In the genomic region with DNA sequence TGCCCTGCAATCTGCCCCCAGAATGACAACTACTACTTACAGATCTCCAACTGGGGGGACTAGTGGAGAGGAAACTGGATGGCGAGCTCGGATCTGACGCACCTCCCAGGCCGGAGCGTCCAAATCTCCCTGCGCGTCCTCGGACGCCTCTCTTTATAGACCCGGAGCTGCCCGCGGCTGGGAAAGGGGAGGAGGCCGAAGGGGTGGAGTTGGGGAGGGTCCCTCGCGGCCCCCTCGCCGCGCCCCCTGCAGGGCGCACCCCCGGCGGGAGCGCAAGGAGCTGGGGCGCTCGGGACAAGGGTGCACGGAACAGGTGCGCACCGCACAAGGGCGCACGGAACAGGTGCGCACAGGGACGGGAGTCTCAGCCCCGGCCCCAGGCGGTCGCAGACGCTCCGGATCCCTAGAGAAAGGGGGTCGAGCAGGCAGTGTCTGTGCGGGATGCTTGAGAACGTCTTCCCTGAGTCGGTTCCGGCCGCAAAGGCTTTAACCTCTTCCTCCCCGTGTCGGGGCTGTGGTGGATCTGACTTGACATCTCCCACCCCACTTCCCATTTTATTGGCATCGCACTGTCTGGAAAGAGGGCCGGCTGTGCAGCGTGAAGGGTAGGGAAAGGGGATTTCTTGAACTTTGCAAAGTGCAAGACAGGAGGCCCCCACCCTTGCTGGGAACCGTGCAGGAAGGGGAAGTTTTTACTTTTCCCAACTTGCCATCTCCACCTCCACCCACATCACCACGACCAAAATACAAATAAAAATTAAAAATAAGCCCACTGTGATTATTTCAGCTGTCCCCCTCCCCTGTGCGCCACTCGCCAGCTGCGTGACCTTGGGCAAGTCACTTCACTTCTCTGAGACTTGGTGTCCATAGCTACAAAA, we compare ENCODE assay signal across 1 cellular context.
TF ChIP-seq lines count a peak whose summit lies in the region.

A gene (minus strand): TSS at position 128 of the 878 bp plus-strand sequence. CDS start 18,776 bp downstream, outside the sequence.

TF ChIP-seq in HepG2, 621 proteins besides CTCF, POLR2A, EP300 and RAD21 (continued from another document and continues in another):
- no peak for TF ChIP-seq HNF4A (CRISPR knock-in tag; IDR thresholded peaks at IDR 0.05)
- TF ChIP-seq, protein P1, sequence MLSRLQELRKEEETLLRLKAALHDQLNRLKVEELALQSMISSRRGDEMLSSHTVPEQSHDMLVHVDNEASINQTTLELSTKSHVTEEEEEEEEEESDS (CRISPR knock-in tag; IDR thresholded peaks at IDR 0.05; ENCODE audit: borderline replicate concordance): no peak
- 0 out of 2 replicates have a peak, but pooled peaks have one; percentile 40 for TF ChIP-seq EZH2 (conservative IDR thresholded peaks at IDR 0.05; ENCODE audit: low read depth, low read length)
- TF ChIP-seq, protein P2, sequence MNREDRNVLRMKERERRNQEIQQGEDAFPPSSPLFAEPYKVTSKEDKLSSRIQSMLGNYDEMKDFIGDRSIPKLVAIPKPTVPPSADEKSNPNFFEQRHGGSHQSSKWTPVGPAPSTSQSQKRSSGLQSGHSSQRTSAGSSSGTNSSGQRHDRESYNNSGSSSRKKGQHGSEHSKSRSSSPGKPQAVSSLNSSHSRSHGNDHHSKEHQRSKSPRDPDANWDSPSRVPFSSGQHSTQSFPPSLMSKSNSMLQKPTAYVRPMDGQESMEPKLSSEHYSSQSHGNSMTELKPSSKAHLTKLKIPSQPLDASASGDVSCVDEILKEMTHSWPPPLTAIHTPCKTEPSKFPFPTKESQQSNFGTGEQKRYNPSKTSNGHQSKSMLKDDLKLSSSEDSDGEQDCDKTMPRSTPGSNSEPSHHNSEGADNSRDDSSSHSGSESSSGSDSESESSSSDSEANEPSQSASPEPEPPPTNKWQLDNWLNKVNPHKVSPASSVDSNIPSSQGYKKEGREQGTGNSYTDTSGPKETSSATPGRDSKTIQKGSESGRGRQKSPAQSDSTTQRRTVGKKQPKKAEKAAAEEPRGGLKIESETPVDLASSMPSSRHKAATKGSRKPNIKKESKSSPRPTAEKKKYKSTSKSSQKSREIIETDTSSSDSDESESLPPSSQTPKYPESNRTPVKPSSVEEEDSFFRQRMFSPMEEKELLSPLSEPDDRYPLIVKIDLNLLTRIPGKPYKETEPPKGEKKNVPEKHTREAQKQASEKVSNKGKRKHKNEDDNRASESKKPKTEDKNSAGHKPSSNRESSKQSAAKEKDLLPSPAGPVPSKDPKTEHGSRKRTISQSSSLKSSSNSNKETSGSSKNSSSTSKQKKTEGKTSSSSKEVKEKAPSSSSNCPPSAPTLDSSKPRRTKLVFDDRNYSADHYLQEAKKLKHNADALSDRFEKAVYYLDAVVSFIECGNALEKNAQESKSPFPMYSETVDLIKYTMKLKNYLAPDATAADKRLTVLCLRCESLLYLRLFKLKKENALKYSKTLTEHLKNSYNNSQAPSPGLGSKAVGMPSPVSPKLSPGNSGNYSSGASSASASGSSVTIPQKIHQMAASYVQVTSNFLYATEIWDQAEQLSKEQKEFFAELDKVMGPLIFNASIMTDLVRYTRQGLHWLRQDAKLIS (CRISPR knock-in tag; IDR thresholded peaks at IDR 0.05): no peak
- TF ChIP-seq ZNF143 (CRISPR knock-in tag; IDR thresholded peaks at IDR 0.05): no peak
- TF ChIP-seq JDP2 (CRISPR knock-in tag; IDR thresholded peaks at IDR 0.05; ENCODE audit: borderline replicate concordance): no peak
- TF ChIP-seq RFXAP (CRISPR knock-in tag; IDR thresholded peaks at IDR 0.05; ENCODE audit: borderline replicate concordance): no peak
- no peak for TF ChIP-seq RELA (CRISPR knock-in tag; IDR thresholded peaks at IDR 0.05)
- no peak for TF ChIP-seq REPIN1 (CRISPR knock-in tag; IDR thresholded peaks at IDR 0.05; ENCODE audit: borderline replicate concordance, low read depth)
- TF ChIP-seq ELF4 (CRISPR knock-in tag; IDR thresholded peaks at IDR 0.05; ENCODE audit: borderline replicate concordance): no peak
- TF ChIP-seq, protein P3, sequence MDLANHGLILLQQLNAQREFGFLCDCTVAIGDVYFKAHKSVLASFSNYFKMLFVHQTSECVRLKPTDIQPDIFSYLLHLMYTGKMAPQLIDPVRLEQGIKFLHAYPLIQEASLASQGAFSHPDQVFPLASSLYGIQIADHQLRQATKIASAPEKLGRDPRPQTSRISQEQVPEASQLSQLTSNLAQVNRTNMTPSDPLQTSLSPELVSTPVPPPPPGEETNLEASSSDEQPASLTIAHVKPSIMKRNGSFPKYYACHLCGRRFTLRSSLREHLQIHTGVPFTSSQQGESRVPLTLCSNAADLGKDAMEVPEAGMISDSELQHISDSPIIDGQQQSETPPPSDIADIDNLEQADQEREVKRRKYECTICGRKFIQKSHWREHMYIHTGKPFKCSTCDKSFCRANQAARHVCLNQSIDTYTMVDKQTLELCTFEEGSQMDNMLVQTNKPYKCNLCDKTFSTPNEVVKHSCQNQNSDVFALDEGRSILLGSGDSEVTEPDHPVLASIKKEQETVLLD (CRISPR knock-in tag; IDR thresholded peaks at IDR 0.05; ENCODE audit: low read depth): no peak
- TF ChIP-seq, protein P4, sequence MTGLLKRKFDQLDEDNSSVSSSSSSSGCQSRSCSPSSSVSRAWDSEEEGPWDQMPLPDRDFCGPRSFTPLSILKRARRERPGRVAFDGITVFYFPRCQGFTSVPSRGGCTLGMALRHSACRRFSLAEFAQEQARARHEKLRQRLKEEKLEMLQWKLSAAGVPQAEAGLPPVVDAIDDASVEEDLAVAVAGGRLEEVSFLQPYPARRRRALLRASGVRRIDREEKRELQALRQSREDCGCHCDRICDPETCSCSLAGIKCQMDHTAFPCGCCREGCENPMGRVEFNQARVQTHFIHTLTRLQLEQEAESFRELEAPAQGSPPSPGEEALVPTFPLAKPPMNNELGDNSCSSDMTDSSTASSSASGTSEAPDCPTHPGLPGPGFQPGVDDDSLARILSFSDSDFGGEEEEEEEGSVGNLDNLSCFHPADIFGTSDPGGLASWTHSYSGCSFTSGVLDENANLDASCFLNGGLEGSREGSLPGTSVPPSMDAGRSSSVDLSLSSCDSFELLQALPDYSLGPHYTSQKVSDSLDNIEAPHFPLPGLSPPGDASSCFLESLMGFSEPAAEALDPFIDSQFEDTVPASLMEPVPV (CRISPR knock-in tag; IDR thresholded peaks at IDR 0.05): no peak
- TF ChIP-seq, protein P5, sequence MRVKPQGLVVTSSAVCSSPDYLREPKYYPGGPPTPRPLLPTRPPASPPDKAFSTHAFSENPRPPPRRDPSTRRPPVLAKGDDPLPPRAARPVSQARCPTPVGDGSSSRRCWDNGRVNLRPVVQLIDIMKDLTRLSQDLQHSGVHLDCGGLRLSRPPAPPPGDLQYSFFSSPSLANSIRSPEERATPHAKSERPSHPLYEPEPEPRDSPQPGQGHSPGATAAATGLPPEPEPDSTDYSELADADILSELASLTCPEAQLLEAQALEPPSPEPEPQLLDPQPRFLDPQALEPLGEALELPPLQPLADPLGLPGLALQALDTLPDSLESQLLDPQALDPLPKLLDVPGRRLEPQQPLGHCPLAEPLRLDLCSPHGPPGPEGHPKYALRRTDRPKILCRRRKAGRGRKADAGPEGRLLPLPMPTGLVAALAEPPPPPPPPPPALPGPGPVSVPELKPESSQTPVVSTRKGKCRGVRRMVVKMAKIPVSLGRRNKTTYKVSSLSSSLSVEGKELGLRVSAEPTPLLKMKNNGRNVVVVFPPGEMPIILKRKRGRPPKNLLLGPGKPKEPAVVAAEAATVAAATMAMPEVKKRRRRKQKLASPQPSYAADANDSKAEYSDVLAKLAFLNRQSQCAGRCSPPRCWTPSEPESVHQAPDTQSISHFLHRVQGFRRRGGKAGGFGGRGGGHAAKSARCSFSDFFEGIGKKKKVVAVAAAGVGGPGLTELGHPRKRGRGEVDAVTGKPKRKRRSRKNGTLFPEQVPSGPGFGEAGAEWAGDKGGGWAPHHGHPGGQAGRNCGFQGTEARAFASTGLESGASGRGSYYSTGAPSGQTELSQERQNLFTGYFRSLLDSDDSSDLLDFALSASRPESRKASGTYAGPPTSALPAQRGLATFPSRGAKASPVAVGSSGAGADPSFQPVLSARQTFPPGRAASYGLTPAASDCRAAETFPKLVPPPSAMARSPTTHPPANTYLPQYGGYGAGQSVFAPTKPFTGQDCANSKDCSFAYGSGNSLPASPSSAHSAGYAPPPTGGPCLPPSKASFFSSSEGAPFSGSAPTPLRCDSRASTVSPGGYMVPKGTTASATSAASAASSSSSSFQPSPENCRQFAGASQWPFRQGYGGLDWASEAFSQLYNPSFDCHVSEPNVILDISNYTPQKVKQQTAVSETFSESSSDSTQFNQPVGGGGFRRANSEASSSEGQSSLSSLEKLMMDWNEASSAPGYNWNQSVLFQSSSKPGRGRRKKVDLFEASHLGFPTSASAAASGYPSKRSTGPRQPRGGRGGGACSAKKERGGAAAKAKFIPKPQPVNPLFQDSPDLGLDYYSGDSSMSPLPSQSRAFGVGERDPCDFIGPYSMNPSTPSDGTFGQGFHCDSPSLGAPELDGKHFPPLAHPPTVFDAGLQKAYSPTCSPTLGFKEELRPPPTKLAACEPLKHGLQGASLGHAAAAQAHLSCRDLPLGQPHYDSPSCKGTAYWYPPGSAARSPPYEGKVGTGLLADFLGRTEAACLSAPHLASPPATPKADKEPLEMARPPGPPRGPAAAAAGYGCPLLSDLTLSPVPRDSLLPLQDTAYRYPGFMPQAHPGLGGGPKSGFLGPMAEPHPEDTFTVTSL (CRISPR knock-in tag; IDR thresholded peaks at IDR 0.05; ENCODE audit: borderline replicate concordance): no peak
- TF ChIP-seq, protein P6, sequence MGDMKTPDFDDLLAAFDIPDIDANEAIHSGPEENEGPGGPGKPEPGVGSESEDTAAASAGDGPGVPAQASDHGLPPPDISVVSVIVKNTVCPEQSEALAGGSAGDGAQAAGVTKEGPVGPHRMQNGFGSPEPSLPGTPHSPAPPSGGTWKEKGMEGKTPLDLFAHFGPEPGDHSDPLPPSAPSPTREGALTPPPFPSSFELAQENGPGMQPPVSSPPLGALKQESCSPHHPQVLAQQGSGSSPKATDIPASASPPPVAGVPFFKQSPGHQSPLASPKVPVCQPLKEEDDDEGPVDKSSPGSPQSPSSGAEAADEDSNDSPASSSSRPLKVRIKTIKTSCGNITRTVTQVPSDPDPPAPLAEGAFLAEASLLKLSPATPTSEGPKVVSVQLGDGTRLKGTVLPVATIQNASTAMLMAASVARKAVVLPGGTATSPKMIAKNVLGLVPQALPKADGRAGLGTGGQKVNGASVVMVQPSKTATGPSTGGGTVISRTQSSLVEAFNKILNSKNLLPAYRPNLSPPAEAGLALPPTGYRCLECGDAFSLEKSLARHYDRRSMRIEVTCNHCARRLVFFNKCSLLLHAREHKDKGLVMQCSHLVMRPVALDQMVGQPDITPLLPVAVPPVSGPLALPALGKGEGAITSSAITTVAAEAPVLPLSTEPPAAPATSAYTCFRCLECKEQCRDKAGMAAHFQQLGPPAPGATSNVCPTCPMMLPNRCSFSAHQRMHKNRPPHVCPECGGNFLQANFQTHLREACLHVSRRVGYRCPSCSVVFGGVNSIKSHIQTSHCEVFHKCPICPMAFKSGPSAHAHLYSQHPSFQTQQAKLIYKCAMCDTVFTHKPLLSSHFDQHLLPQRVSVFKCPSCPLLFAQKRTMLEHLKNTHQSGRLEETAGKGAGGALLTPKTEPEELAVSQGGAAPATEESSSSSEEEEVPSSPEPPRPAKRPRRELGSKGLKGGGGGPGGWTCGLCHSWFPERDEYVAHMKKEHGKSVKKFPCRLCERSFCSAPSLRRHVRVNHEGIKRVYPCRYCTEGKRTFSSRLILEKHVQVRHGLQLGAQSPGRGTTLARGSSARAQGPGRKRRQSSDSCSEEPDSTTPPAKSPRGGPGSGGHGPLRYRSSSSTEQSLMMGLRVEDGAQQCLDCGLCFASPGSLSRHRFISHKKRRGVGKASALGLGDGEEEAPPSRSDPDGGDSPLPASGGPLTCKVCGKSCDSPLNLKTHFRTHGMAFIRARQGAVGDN (CRISPR knock-in tag; IDR thresholded peaks at IDR 0.05): 0 out of 2 replicates have a peak, but pooled peaks have one; percentile 10
- TF ChIP-seq ETV5 (CRISPR knock-in tag; IDR thresholded peaks at IDR 0.05; ENCODE audit: borderline replicate concordance): no peak
- no peak for TF ChIP-seq SIX1 (CRISPR knock-in tag; IDR thresholded peaks at IDR 0.05; ENCODE audit: borderline replicate concordance)
- no peak for TF ChIP-seq HDAC1 (CRISPR knock-in tag; IDR thresholded peaks at IDR 0.05)
- no peak for TF ChIP-seq NPAS2 (CRISPR knock-in tag; IDR thresholded peaks at IDR 0.05; ENCODE audit: borderline replicate concordance)
- no peak for TF ChIP-seq ZNF883 (CRISPR knock-in tag; IDR thresholded peaks at IDR 0.05; ENCODE audit: not compliant biosample characterization)
- TF ChIP-seq ZNF839 (CRISPR knock-in tag; IDR thresholded peaks at IDR 0.05; ENCODE audit: borderline replicate concordance): no peak
- no peak for TF ChIP-seq GTF2F1 (IDR thresholded peaks at IDR 0.05; ENCODE audit: low read length)
- TF ChIP-seq, protein P7, sequence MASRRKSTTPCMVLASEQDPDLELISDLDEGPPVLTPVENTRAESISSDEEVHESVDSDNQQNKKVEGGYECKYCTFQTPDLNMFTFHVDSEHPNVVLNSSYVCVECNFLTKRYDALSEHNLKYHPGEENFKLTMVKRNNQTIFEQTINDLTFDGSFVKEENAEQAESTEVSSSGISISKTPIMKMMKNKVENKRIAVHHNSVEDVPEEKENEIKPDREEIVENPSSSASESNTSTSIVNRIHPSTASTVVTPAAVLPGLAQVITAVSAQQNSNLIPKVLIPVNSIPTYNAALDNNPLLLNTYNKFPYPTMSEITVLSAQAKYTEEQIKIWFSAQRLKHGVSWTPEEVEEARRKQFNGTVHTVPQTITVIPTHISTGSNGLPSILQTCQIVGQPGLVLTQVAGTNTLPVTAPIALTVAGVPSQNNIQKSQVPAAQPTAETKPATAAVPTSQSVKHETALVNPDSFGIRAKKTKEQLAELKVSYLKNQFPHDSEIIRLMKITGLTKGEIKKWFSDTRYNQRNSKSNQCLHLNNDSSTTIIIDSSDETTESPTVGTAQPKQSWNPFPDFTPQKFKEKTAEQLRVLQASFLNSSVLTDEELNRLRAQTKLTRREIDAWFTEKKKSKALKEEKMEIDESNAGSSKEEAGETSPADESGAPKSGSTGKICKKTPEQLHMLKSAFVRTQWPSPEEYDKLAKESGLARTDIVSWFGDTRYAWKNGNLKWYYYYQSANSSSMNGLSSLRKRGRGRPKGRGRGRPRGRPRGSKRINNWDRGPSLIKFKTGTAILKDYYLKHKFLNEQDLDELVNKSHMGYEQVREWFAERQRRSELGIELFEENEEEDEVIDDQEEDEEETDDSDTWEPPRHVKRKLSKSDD (CRISPR knock-in tag; IDR thresholded peaks at IDR 0.05; ENCODE audit: low read depth): no peak
- TF ChIP-seq RCOR2 (CRISPR knock-in tag; IDR thresholded peaks at IDR 0.05): no peak
- TF ChIP-seq, protein P8, sequence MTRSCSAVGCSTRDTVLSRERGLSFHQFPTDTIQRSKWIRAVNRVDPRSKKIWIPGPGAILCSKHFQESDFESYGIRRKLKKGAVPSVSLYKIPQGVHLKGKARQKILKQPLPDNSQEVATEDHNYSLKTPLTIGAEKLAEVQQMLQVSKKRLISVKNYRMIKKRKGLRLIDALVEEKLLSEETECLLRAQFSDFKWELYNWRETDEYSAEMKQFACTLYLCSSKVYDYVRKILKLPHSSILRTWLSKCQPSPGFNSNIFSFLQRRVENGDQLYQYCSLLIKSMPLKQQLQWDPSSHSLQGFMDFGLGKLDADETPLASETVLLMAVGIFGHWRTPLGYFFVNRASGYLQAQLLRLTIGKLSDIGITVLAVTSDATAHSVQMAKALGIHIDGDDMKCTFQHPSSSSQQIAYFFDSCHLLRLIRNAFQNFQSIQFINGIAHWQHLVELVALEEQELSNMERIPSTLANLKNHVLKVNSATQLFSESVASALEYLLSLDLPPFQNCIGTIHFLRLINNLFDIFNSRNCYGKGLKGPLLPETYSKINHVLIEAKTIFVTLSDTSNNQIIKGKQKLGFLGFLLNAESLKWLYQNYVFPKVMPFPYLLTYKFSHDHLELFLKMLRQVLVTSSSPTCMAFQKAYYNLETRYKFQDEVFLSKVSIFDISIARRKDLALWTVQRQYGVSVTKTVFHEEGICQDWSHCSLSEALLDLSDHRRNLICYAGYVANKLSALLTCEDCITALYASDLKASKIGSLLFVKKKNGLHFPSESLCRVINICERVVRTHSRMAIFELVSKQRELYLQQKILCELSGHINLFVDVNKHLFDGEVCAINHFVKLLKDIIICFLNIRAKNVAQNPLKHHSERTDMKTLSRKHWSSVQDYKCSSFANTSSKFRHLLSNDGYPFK (CRISPR knock-in tag; IDR thresholded peaks at IDR 0.05; ENCODE audit: borderline replicate concordance): no peak
